ENCODE assay signal across 24 cellular contexts in genomic region chr1:167165219-167165618, GRCh38. TPM values are rescaled to one million over a fixed set of nuclear protein-coding genes. Genes with fewer than 3 reads are reported as not detected.
DNase-seq lines count a peak whose midpoint lies in the region; ATAC-seq, FAIRE-seq and TF ChIP-seq lines count a peak whose summit lies in the region.
"Had no signal": no experiment of that assay in that cellular context is flagged by ENCODE, and none has a peak within 500 bp of the region (broad histone marks: within the 10 kb centered on the region; RNA-seq: fewer than 3 reads in every experiment).

No MANE protein-coding gene starts in this region.

- no peak for ATAC-seq in activated CD8-positive, alpha-beta memory T cell treated with anti-CD3 and anti-CD28 coated beads, Interleukin-2, amount 10 ng/mL, durations not matched to agents 7 days and 5 days
- no peak for ATAC-seq in activated naive CD8-positive, alpha-beta T cell treated with anti-CD3 and anti-CD28 coated beads, Interleukin-2, amount 50 U/mL, for 24 hours
- ATAC-seq in GM19397 (IDR thresholded peaks at IDR 0.05; ENCODE audit: unreplicated experiment) = no peak
- ATAC-seq: GM12878 had no signal

- H3K36me3 ChIP-seq in ectodermal cell (ENCODE audit: control insufficient read depth, insufficient read depth, low read length) = no peaks in the 10 kb centered on the region
- H3K36me3 ChIP-seq in neural cell (ENCODE audit: insufficient read depth, low read length) = no peaks in the 10 kb centered on the region
- H3K36me3 ChIP-seq: BLaER1, SJCRH30 had no signal

- DNase-seq in activated naive CD4-positive, alpha-beta T cell treated with anti-CD3 and anti-CD28 coated beads for 36 hours = no peak
- DNase-seq in activated naive CD4-positive, alpha-beta T cell treated with anti-CD3 and anti-CD28 coated beads, Interleukin-2, amount 10 ng/mL, durations not matched to agents 7 days and 5 days = no peak
- no peak for DNase-seq in activated CD8-positive, alpha-beta memory T cell treated with anti-CD3 and anti-CD28 coated beads, Interleukin-2, amount 10 ng/mL, durations not matched to agents 7 days and 5 days
- DNase-seq in frontal cortex (ENCODE audit: low spot score in 2 of 2) = no peak
- no peak for DNase-seq in activated naive CD8-positive, alpha-beta T cell treated with anti-CD3 and anti-CD28 coated beads, Interleukin-2, amount 50 U/mL, for 24 hours
- DNase-seq: ACHN; CD4-positive, alpha-beta T cell; COR-L47; KG1; NCI-H1092 treated with DMSO at 0.1 percent for 48 hours; NCI-H1436 treated with DMSO at 0.1 percent for 48 hours; NCI-H1930; NCI-H510A; NCI-H748 treated with DMSO at 0.1 percent for 48 hours; NK-92 treated with Interleukin-12 subunit alpha and Interleukin-12 subunit beta, amount 100 ng/mL, for 24 hours; SJCRH30 had no signal

- no peak for TF ChIP-seq EP300 in neural cell (conservative IDR thresholded peaks at IDR 0.05; ENCODE audit: poor library complexity, severe bottlenecking)

- WGBS in ectodermal cell, 2 experiments = 83 to 88% methylated on average over 1 of the region's 2 CpGs

- H3K9ac ChIP-seq in neural cell (ENCODE audit: low read length) = no peak overlapping the region
- H3K9ac ChIP-seq: BLaER1 had no signal

- CTCF ChIA-PET in activated naive CD4-positive, alpha-beta T cell treated with anti-CD3 and anti-CD28 coated beads for 36 hours (lab: Charles Lee) = interaction anchor here (0.9 kb wide), 1 partner anchor 102 kb away, joined by 3 read pairs; no protein-coding TSS in a partner anchor
- CTCF ChIA-PET in activated naive CD4-positive, alpha-beta T cell treated with anti-CD3 and anti-CD28 coated beads, Interleukin-2, amount 10 ng/mL, durations not matched to agents 7 days and 5 days (lab: Charles Lee) = no interaction called here
- CTCF ChIA-PET in activated CD8-positive, alpha-beta memory T cell treated with anti-CD3 and anti-CD28 coated beads, Interleukin-2, amount 10 ng/mL, durations not matched to agents 7 days and 5 days (lab: Charles Lee) = no interaction called here

- H3K27me3 Mint-ChIP-seq in activated naive CD4-positive, alpha-beta T cell treated with anti-CD3 and anti-CD28 coated beads for 36 hours (ENCODE audit: low read depth) = peaks cover 9% of the 10 kb centered on the region
- peaks cover 36% of the 10 kb centered on the region for H3K27me3 Mint-ChIP-seq in activated naive CD4-positive, alpha-beta T cell treated with anti-CD3 and anti-CD28 coated beads, Interleukin-2, amount 10 ng/mL, durations not matched to agents 7 days and 5 days
- peaks cover 45% of the 10 kb centered on the region for H3K27me3 Mint-ChIP-seq in activated CD8-positive, alpha-beta memory T cell treated with anti-CD3 and anti-CD28 coated beads, Interleukin-2, amount 10 ng/mL, durations not matched to agents 7 days and 5 days
- H3K27me3 Mint-ChIP-seq in activated naive CD8-positive, alpha-beta T cell treated with anti-CD3 and anti-CD28 coated beads, Interleukin-2, amount 50 U/mL, for 24 hours = peaks cover 11% of the 10 kb centered on the region

- peaks cover 25% of the 10 kb centered on the region for H3K4me1 ChIP-seq in ectodermal cell (ENCODE audit: control insufficient read depth, insufficient read depth, low read length)

- no peaks in the 10 kb centered on the region for H4K20me1 ChIP-seq in neural cell (ENCODE audit: insufficient read depth)
- H4K20me1 ChIP-seq: BLaER1 had no signal

- no peak overlapping the region for H3K27ac ChIP-seq in ectodermal cell (ENCODE audit: insufficient read depth, low read depth, low read length, poor library complexity, severe bottlenecking)
- H3K27ac ChIP-seq in neural cell (ENCODE audit: low read length) = peak overlapping the region; percentile 63
- H3K27ac ChIP-seq: 22Rv1, BLaER1, SJCRH30 had no signal

- H3K9me2 ChIP-seq in neural cell (ENCODE audit: insufficient read depth, low read length) = no peaks in the 10 kb centered on the region

- H3K4me3 Mint-ChIP-seq in activated naive CD4-positive, alpha-beta T cell treated with anti-CD3 and anti-CD28 coated beads for 36 hours = no peak overlapping the region
- no peak overlapping the region for H3K4me3 Mint-ChIP-seq in activated naive CD4-positive, alpha-beta T cell treated with anti-CD3 and anti-CD28 coated beads, Interleukin-2, amount 10 ng/mL, durations not matched to agents 7 days and 5 days
- H3K4me3 Mint-ChIP-seq in activated CD8-positive, alpha-beta memory T cell treated with anti-CD3 and anti-CD28 coated beads, Interleukin-2, amount 10 ng/mL, durations not matched to agents 7 days and 5 days = no peak overlapping the region
- no peak overlapping the region for H3K4me3 Mint-ChIP-seq in activated naive CD8-positive, alpha-beta T cell treated with anti-CD3 and anti-CD28 coated beads, Interleukin-2, amount 50 U/mL, for 24 hours
- H3K4me3 Mint-ChIP-seq: CD4-positive, alpha-beta T cell had no signal

- intact Hi-C loops in activated naive CD4-positive, alpha-beta T cell treated with anti-CD3 and anti-CD28 coated beads for 36 hours (cut with micrococcal nuclease) = no loop called here

- peak overlapping the region; percentile 13 for H3K4me3 ChIP-seq in ectodermal cell (ENCODE audit: insufficient read depth, low read depth, low read length)
- H3K4me3 ChIP-seq in neural cell (ENCODE audit: low read length) = no peak overlapping the region
- H3K4me3 ChIP-seq: BLaER1, GM12878 had no signal

- H3K27ac Mint-ChIP-seq in activated naive CD4-positive, alpha-beta T cell treated with anti-CD3 and anti-CD28 coated beads for 36 hours = peak overlapping the region; percentile 21
- no peak overlapping the region for H3K27ac Mint-ChIP-seq in activated naive CD4-positive, alpha-beta T cell treated with anti-CD3 and anti-CD28 coated beads, Interleukin-2, amount 10 ng/mL, durations not matched to agents 7 days and 5 days
- H3K27ac Mint-ChIP-seq in activated CD8-positive, alpha-beta memory T cell treated with anti-CD3 and anti-CD28 coated beads, Interleukin-2, amount 10 ng/mL, durations not matched to agents 7 days and 5 days = no peak overlapping the region
- H3K27ac Mint-ChIP-seq in activated naive CD8-positive, alpha-beta T cell treated with anti-CD3 and anti-CD28 coated beads, Interleukin-2, amount 50 U/mL, for 24 hours = no peak overlapping the region
- H3K27ac Mint-ChIP-seq: CD4-positive, alpha-beta T cell had no signal

- FAIRE-seq in frontal cortex (lab: Jason Lieb, UNC) = no peak
- FAIRE-seq: GM12878, H54, RCC 7860 had no signal

- no peaks in the 10 kb centered on the region for H3K79me2 ChIP-seq in neural cell (replicated peaks; ENCODE audit: insufficient read depth, low read length)

- H3K9me3 Mint-ChIP-seq in activated naive CD4-positive, alpha-beta T cell treated with anti-CD3 and anti-CD28 coated beads for 36 hours = peaks cover 6% of the 10 kb centered on the region
- no peaks in the 10 kb centered on the region for H3K9me3 Mint-ChIP-seq in activated naive CD4-positive, alpha-beta T cell treated with anti-CD3 and anti-CD28 coated beads, Interleukin-2, amount 10 ng/mL, durations not matched to agents 7 days and 5 days
- no peaks in the 10 kb centered on the region for H3K9me3 Mint-ChIP-seq in activated CD8-positive, alpha-beta memory T cell treated with anti-CD3 and anti-CD28 coated beads, Interleukin-2, amount 10 ng/mL, durations not matched to agents 7 days and 5 days (ENCODE audit: low read depth)
- H3K9me3 Mint-ChIP-seq in activated naive CD8-positive, alpha-beta T cell treated with anti-CD3 and anti-CD28 coated beads, Interleukin-2, amount 50 U/mL, for 24 hours = peaks cover 8% of the 10 kb centered on the region

- no peaks in the 10 kb centered on the region for H3F3A ChIP-seq in neural cell (ENCODE audit: insufficient read depth, low read length, poor library complexity, severe bottlenecking)

- no peaks in the 10 kb centered on the region for H3K9me3 ChIP-seq in ectodermal cell (ENCODE audit: control insufficient read depth, low read length)
- H3K9me3 ChIP-seq in neural cell (ENCODE audit: low read length) = no peaks in the 10 kb centered on the region
- H3K9me3 ChIP-seq: BLaER1, SJCRH30 had no signal

- no peak overlapping the region for H2AFZ ChIP-seq in neural cell (ENCODE audit: low read depth, low read length)

- H3K36me3 Mint-ChIP-seq in activated naive CD4-positive, alpha-beta T cell treated with anti-CD3 and anti-CD28 coated beads for 36 hours (ENCODE audit: low read depth) = no peaks in the 10 kb centered on the region
- H3K36me3 Mint-ChIP-seq in activated naive CD4-positive, alpha-beta T cell treated with anti-CD3 and anti-CD28 coated beads, Interleukin-2, amount 10 ng/mL, durations not matched to agents 7 days and 5 days = no peaks in the 10 kb centered on the region
- H3K36me3 Mint-ChIP-seq in activated CD8-positive, alpha-beta memory T cell treated with anti-CD3 and anti-CD28 coated beads, Interleukin-2, amount 10 ng/mL, durations not matched to agents 7 days and 5 days = no peaks in the 10 kb centered on the region
- H3K36me3 Mint-ChIP-seq in activated naive CD8-positive, alpha-beta T cell treated with anti-CD3 and anti-CD28 coated beads, Interleukin-2, amount 50 U/mL, for 24 hours (ENCODE audit: low read depth) = no peaks in the 10 kb centered on the region

- H3K27me3 ChIP-seq in ectodermal cell (ENCODE audit: control insufficient read depth, insufficient read depth, low read length, poor library complexity, severe bottlenecking) (no peaks in the 10 kb centered on the region), neural cell (ENCODE audit: insufficient read depth, low read depth, low read length) (no peaks in the 10 kb centered on the region)
- H3K27me3 ChIP-seq: BLaER1, SJCRH30 had no signal

- peaks cover 11% of the 10 kb centered on the region for H3K4me1 Mint-ChIP-seq in activated naive CD4-positive, alpha-beta T cell treated with anti-CD3 and anti-CD28 coated beads for 36 hours (ENCODE audit: low read depth)
- H3K4me1 Mint-ChIP-seq in activated naive CD4-positive, alpha-beta T cell treated with anti-CD3 and anti-CD28 coated beads, Interleukin-2, amount 10 ng/mL, durations not matched to agents 7 days and 5 days = peaks cover 8% of the 10 kb centered on the region
- H3K4me1 Mint-ChIP-seq in activated CD8-positive, alpha-beta memory T cell treated with anti-CD3 and anti-CD28 coated beads, Interleukin-2, amount 10 ng/mL, durations not matched to agents 7 days and 5 days = peaks cover 2% of the 10 kb centered on the region
- H3K4me1 Mint-ChIP-seq in activated naive CD8-positive, alpha-beta T cell treated with anti-CD3 and anti-CD28 coated beads, Interleukin-2, amount 50 U/mL, for 24 hours = peaks cover 8% of the 10 kb centered on the region

- no peak for TF ChIP-seq CTCF in neural cell (IDR thresholded peaks at IDR 0.05; ENCODE audit: poor library complexity, severe bottlenecking)

- H3K4me2 ChIP-seq in neural cell (ENCODE audit: low read length) = no peak overlapping the region
- H3K4me2 ChIP-seq: BLaER1 had no signal

- no peak for TF ChIP-seq RAD21 in neural cell (conservative IDR thresholded peaks at IDR 0.05)

RNA-seq across cellular contexts. Expression of gene POU2F1, which starts 55.5 kb away (rescaled TPM):
- total RNA-seq in activated naive CD4-positive, alpha-beta T cell treated with anti-CD3 and anti-CD28 coated beads for 36 hours = 10 to 100 TPM; 17.6 to 19.4 TPM
- 29.7 TPM for polyA plus RNA-seq in ectodermal cell (2013, experiment 1 of 4)
- polyA plus RNA-seq in ectodermal cell (2013, experiment 2 of 4) = 38.1 TPM
- 14.7 TPM for polyA plus RNA-seq in ectodermal cell (2013, experiment 3 of 4)
- 21.9 TPM for polyA plus RNA-seq in ectodermal cell (2013, experiment 4 of 4)
- polyA plus RNA-seq in neural cell = 10.3 and 10.9 TPM in 2 replicates
- polyA minus RNA-seq in neural cell = 50.4 and 73.3 TPM in 2 replicates
- total RNA-seq in activated CD8-positive, alpha-beta memory T cell treated with anti-CD3 and anti-CD28 coated beads, Interleukin-2, amount 10 ng/mL, durations not matched to agents 7 days and 5 days = 10 to 100 TPM; 20.7 to 24.6 TPM
- 19.2 TPM for total RNA-seq in frontal cortex
